In the genomic region with DNA sequence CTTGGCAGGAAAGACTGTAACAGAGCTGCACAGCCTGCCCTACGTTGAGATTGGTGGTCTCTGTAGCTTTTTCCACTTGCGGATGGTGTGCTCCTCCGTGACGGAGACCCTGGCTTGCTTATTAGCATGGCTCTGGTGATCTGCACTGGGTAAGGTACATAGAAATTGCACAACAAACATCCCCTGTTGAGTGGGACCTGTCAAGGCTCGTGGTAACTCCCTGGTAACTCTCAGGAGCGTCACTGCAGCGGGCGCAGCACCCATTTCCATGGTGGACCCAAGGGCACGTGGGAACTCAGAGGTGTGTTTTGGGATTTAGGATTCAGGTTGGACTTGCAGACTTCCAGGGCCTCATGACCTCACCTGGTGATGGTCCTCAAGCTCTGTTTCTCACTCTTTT, we compare ENCODE assay signal across 8 cellular contexts. TPM values are rescaled to one million over a fixed set of nuclear protein-coding genes. Genes with fewer than 3 reads are reported as not detected.
DNase-seq lines count a peak whose midpoint lies in the region; ATAC-seq and TF ChIP-seq lines count a peak whose summit lies in the region.

No MANE protein-coding gene starts in this region.

- peak overlapping the region; percentile 67 for H3K4me3 ChIP-seq in AG10803 (ENCODE audit: low read length)

- H3K27me3 Mint-ChIP-seq in IgD-negative memory B cell: peaks cover 2% of the 10 kb centered on the region
- no peaks in the 10 kb centered on the region for H3K27me3 Mint-ChIP-seq in chondrocyte (ENCODE audit: low read depth)
- H3K27me3 Mint-ChIP-seq in naive thymus-derived CD8-positive, alpha-beta T cell: no peaks in the 10 kb centered on the region

- DNase-seq in AG10803 (ENCODE audit: low read depth) (no peak), chondrocyte (ENCODE audit: low spot score) (no peak), NCI-H510A (lab: John Stamatoyannopoulos, UW) (no peak), SKM-1 (lab: John Stamatoyannopoulos, UW; ENCODE audit: unreplicated experiment) (no peak)
- DNase-seq in naive thymus-derived CD8-positive, alpha-beta T cell: no peak

- H3K36me3 Mint-ChIP-seq in IgD-negative memory B cell (no peaks in the 10 kb centered on the region), chondrocyte (ENCODE audit: low read depth) (peaks cover 6% of the 10 kb centered on the region)
- H3K36me3 Mint-ChIP-seq in naive thymus-derived CD8-positive, alpha-beta T cell: peaks cover 0 to 12% (median 3%) of the 10 kb centered on the region in 3 donors

- TF ChIP-seq CTCF in AG10803 (conservative IDR thresholded peaks at IDR 0.05; ENCODE audit: low read length) (no peak), chondrocyte (IDR thresholded peaks at IDR 0.05) (no peak)

- H3K4me1 Mint-ChIP-seq in IgD-negative memory B cell (peaks cover 5 to 14% (median 9%) of the 10 kb centered on the region in 3 donors), chondrocyte (ENCODE audit: low read depth) (peaks cover 24% of the 10 kb centered on the region)
- H3K4me1 Mint-ChIP-seq in naive thymus-derived CD8-positive, alpha-beta T cell: peaks cover 9 to 22% (median 15%) of the 10 kb centered on the region in 4 donors

- POLR2A ChIA-PET in naive thymus-derived CD8-positive, alpha-beta T cell (lab: Charles Lee): interaction anchor here (1.2 kb wide), 1 partner anchor 32 kb away, joined by 3 read pairs; no protein-coding TSS in a partner anchor

- H3K4me3 Mint-ChIP-seq in IgD-negative memory B cell (peak overlapping the region; percentile 77 to 91 (median 87)), chondrocyte (ENCODE audit: unreplicated experiment) (peak overlapping the region; percentile 70)
- peak overlapping the region; percentile 68 to 85 (median 80) for H3K4me3 Mint-ChIP-seq in naive thymus-derived CD8-positive, alpha-beta T cell

- no peak for ATAC-seq in naive thymus-derived CD8-positive, alpha-beta T cell
- ATAC-seq in GM18502 (IDR thresholded peaks at IDR 0.05; ENCODE audit: poor library complexity, unreplicated experiment): no peak
- ATAC-seq in HG02798 (IDR thresholded peaks at IDR 0.05; ENCODE audit: poor library complexity, unreplicated experiment): no peak

- H3K9me3 Mint-ChIP-seq in IgD-negative memory B cell (no peaks in the 10 kb centered on the region), chondrocyte (ENCODE audit: low read depth) (no peaks in the 10 kb centered on the region)
- no peaks in the 10 kb centered on the region for H3K9me3 Mint-ChIP-seq in naive thymus-derived CD8-positive, alpha-beta T cell

- peak overlapping the region in 2 of 3 donors; percentile 44 to 92 for H3K27ac Mint-ChIP-seq in IgD-negative memory B cell
- H3K27ac Mint-ChIP-seq in chondrocyte (ENCODE audit: unreplicated experiment): peak overlapping the region; percentile 83
- peak overlapping the region in 7 of 10 donors; percentile 31 to 82 (median 66) for H3K27ac Mint-ChIP-seq in naive thymus-derived CD8-positive, alpha-beta T cell

RNA-seq across cellular contexts. Expression of a gene that starts 1.1 kb away (rescaled TPM):
- polyA plus RNA-seq in IgD-negative memory B cell: 6.6 TPM
- total RNA-seq in chondrocyte: 15.1 to 21.1 TPM (median 15.8 TPM) in 3 replicates
- total RNA-seq in naive thymus-derived CD8-positive, alpha-beta T cell: 1 to 10 TPM; 8.3 to 9.8 TPM
- 1 to 10 TPM; 4.8 to 6.7 (median 5.0) TPM for polyA plus RNA-seq in naive thymus-derived CD8-positive, alpha-beta T cell

RNA-seq across cellular contexts. Expression of a gene that starts 33.1 kb away (rescaled TPM):
- polyA plus RNA-seq in IgD-negative memory B cell: 9.4 TPM
- 2.7 to 3.3 TPM (median 2.9 TPM) in 3 replicates for total RNA-seq in chondrocyte
- total RNA-seq in naive thymus-derived CD8-positive, alpha-beta T cell: 10 to 100 TPM; 10.3 to 11.1 TPM
- 1 to 10 TPM; 4.0 to 6.5 (median 4.7) TPM for polyA plus RNA-seq in naive thymus-derived CD8-positive, alpha-beta T cell
